ENCODE assay signal across 30 cellular contexts in the genomic region with DNA sequence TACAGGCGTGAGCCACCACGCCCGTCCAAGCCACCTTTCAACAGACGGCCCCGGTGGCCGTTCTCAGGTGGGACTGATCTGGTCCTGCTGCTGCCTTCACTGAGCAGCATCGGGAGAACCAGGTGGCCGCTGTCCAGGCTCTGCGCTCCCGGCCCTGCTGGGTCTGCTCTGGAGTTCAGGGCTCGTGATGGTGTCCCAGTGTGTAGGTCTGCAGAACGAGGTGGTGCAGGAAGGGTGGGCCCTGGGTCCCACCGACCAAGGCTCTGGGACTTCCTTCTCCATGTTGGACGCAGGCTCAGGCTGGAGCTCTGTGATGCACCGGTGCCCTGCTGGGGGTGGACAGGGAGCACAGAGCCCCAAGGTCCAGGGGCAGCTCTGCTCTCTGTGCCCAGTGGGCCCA.
"Had no signal": no experiment of that assay in that cellular context is flagged by ENCODE, and none has a peak within 500 bp of the region (broad histone marks: within the 10 kb centered on the region; RNA-seq: fewer than 3 reads in every experiment).

No MANE protein-coding gene starts in this region.

- H3K27ac ChIP-seq: ascending aorta, cardiac muscle cell, VCaP had no signal

- ATAC-seq: activated CD8-positive, alpha-beta T cell treated with anti-CD3 and anti-CD28 coated beads for 36 hours; activated naive CD8-positive, alpha-beta T cell treated with anti-CD3 and anti-CD28 coated beads, Interleukin-2, amount 50 U/mL, for 24 hours; activated T-cell treated with anti-CD3 and anti-CD28 coated beads, Interleukin-2, amount 50 U/mL, for 4 hours; activated T-cell treated with anti-CD3 and anti-CD28 coated beads, Interleukin-2, amount 50 U/mL, for 72 hours; activated T-helper 17 cell treated with anti-CD3 and anti-CD28 coated beads, Interleukin-2, amount 50 U/mL, for 72 hours had no signal

- H3K36me3 ChIP-seq: ascending aorta, cardiac muscle cell had no signal

- H3K4me3 ChIP-seq: ascending aorta, cardiac muscle cell had no signal

- H3K9me3 ChIP-seq: ascending aorta had no signal

- H3K27me3 ChIP-seq: ascending aorta, cardiac muscle cell had no signal

- DNase-seq: activated B cell treated with CpG ODN at 0.5 μM for 24 hours; activated CD4-positive, alpha-beta memory T cell treated with anti-CD3 and anti-CD28 coated beads for 36 hours; activated CD4-positive, alpha-beta T cell treated with anti-CD3 and anti-CD28 coated beads for 4 hours; activated CD4-positive, alpha-beta T cell treated with anti-CD3 and anti-CD28 coated beads, Interleukin-2, amount 10 ng/mL, durations not matched to agents 24 days and 14 days; activated CD4-positive, alpha-beta T cell treated with anti-CD3 and anti-CD28 coated beads, Interleukin-2, amount 50 U/mL, for 1 hour; activated CD4-positive, alpha-beta T cell treated with anti-CD3 and anti-CD28 coated beads, Interleukin-2, amount 50 U/mL, for 4 hours; activated CD4-positive, CD25-positive, alpha-beta regulatory T cell treated with anti-CD3 and anti-CD28 coated beads, Interleukin-2, amount 50 U/mL, for 72 hours; activated CD8-positive, alpha-beta memory T cell treated with anti-CD3 and anti-CD28 coated beads, Interleukin-2, amount 50 U/mL, for 4 hours; activated CD8-positive, alpha-beta T cell treated with anti-CD3 and anti-CD28 coated beads for 36 hours; activated effector memory CD4-positive, alpha-beta T cell treated with Interleukin-2 at 50 U/mL for 16 hours; activated gamma-delta T cell; activated naive CD4-positive, alpha-beta T cell treated with anti-CD3 and anti-CD28 coated beads, Interleukin-2, amount 10 ng/mL, durations not matched to agents 7 days and 5 days; activated naive CD4-positive, alpha-beta T cell treated with Interleukin-2 at 50 U/mL for 16 hours; activated naive CD8-positive, alpha-beta T cell treated with anti-CD3 and anti-CD28 coated beads, Interleukin-2, amount 10 ng/mL, durations not matched to agents 7 days and 5 days; activated naive CD8-positive, alpha-beta T cell treated with anti-CD3 and anti-CD28 coated beads, Interleukin-2, amount 50 U/mL, for 24 hours; activated T-cell treated with anti-CD3 and anti-CD28 coated beads for 4 hours; activated T-cell treated with anti-CD3 and anti-CD28 coated beads, Interleukin-2, amount 50 U/mL, for 1 hour; activated T-cell treated with anti-CD3 and anti-CD28 coated beads, Interleukin-2, amount 50 U/mL, for 4 hours; activated T-cell treated with anti-CD3 and anti-CD28 coated beads, Interleukin-2, amount 50 U/mL, for 72 hours; amygdala; anterior cingulate cortex; caudate nucleus; cerebellar nuclear complex; T-helper 1 cell; T-helper 2 cell; T-helper 9 cell had no signal
